1 cellular context compared by ENCODE assay signal in the genomic region with DNA sequence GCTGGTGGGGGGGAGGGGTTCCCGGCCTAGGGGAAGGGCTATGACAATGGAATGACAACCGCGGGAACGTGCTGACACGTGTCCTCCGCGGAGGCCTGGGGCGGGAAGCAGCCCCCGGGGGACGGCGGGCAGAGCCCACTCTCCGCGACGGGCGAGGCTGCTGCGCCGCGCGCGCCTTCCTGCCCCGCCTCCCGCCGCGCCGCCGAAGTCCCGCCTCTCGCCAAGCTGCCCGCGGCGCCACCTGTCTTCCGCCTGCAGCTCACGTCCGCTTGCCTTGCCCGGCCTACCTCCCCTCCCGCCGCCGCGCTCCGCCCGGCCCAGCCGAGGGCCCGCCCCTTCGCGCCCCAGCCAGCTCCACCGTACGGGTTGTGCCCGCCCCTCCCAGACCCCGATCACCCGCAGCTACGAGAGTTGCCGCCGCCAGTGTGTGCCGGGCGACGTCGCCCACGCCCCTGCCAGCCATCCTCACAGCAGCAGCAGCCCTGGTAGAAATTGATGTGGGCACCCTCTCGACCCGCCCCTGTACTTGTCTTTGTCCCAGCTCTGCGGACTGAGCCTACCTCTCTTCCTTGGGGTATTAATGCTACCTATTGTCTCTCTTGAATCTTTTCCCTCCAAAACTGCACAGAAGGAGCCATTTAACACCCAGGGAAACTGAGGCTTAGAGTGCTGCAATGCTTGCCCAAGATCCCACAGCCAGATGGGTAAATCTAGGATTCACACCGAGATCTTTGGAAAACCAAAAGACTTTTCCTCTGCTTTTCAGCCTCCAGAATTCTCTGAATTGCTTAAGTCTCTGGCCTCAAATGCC.
TF ChIP-seq lines count a peak whose summit lies in the region.

A gene with protein sequence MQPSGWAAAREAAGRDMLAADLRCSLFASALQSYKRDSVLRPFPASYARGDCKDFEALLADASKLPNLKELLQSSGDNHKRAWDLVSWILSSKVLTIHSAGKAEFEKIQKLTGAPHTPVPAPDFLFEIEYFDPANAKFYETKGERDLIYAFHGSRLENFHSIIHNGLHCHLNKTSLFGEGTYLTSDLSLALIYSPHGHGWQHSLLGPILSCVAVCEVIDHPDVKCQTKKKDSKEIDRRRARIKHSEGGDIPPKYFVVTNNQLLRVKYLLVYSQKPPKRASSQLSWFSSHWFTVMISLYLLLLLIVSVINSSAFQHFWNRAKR (minus strand): TSS at position 180 of the 811 bp plus-strand sequence. CDS start 457 bp downstream, outside the sequence.

TF ChIP-seq in HepG2, 621 proteins besides CTCF, POLR2A, EP300 and RAD21 (continued from another document and continues in another):
- no peak for TF ChIP-seq ZNF512B (CRISPR knock-in tag; IDR thresholded peaks at IDR 0.05; ENCODE audit: borderline replicate concordance)
- no peak; the same call in 1 of the 2 replicates for TF ChIP-seq BORCS8-MEF2B (CRISPR knock-in tag; IDR thresholded peaks at IDR 0.05)
- TF ChIP-seq, protein P1, sequence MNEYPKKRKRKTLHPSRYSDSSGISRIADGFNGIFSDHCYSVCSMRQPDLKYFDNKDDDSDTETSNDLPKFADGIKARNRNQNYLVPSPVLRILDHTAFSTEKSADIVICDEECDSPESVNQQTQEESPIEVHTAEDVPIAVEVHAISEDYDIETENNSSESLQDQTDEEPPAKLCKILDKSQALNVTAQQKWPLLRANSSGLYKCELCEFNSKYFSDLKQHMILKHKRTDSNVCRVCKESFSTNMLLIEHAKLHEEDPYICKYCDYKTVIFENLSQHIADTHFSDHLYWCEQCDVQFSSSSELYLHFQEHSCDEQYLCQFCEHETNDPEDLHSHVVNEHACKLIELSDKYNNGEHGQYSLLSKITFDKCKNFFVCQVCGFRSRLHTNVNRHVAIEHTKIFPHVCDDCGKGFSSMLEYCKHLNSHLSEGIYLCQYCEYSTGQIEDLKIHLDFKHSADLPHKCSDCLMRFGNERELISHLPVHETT (CRISPR knock-in tag; conservative IDR thresholded peaks at IDR 0.05) = no peak; the same call in 1 of the 2 replicates
- TF ChIP-seq HMGXB3 (CRISPR knock-in tag; IDR thresholded peaks at IDR 0.05; ENCODE audit: borderline replicate concordance) = no peak
- no peak for TF ChIP-seq MED8 (CRISPR knock-in tag; IDR thresholded peaks at IDR 0.05; ENCODE audit: insufficient replicate concordance)
- TF ChIP-seq ZNF570 (CRISPR knock-in tag; IDR thresholded peaks at IDR 0.05; ENCODE audit: borderline replicate concordance) = no peak
- TF ChIP-seq LBX2 (CRISPR knock-in tag; IDR thresholded peaks at IDR 0.05; ENCODE audit: borderline replicate concordance) = 0 out of 2 replicates have a peak, but pooled peaks have one; percentile 32
- TF ChIP-seq MTF2 (CRISPR knock-in tag; IDR thresholded peaks at IDR 0.05; ENCODE audit: borderline replicate concordance) = no peak; the same call in 1 of the 2 replicates
- TF ChIP-seq ZNF224 (CRISPR knock-in tag; IDR thresholded peaks at IDR 0.05) = no peak
- TF ChIP-seq TAF15 (IDR thresholded peaks at IDR 0.05; ENCODE audit: low read depth, low read length, poor library complexity, severe bottlenecking) = no peak
- no peak for TF ChIP-seq ZNF773 (CRISPR knock-in tag; IDR thresholded peaks at IDR 0.05; ENCODE audit: borderline replicate concordance)
- no peak for TF ChIP-seq HBP1 (CRISPR knock-in tag; IDR thresholded peaks at IDR 0.05; ENCODE audit: low read depth)
- peak; percentile 39; the same call in 1 of the 2 replicates for TF ChIP-seq ZFP82 (CRISPR knock-in tag; IDR thresholded peaks at IDR 0.05; ENCODE audit: borderline replicate concordance)
- TF ChIP-seq SOX6 (IDR thresholded peaks at IDR 0.05) = no peak
- TF ChIP-seq SOX6 (CRISPR knock-in tag; IDR thresholded peaks at IDR 0.05) = peak; percentile 39; the same call in 1 of the 2 replicates
- TF ChIP-seq SMARCC2 (IDR thresholded peaks at IDR 0.05) = no peak
- peak; percentile 54; the same call in 1 of the 2 replicates for TF ChIP-seq ARID4A (CRISPR knock-in tag; IDR thresholded peaks at IDR 0.05; ENCODE audit: borderline replicate concordance)
- no peak for TF ChIP-seq KIAA2018 (CRISPR knock-in tag; IDR thresholded peaks at IDR 0.05; ENCODE audit: borderline replicate concordance)
- TF ChIP-seq ATM (IDR thresholded peaks at IDR 0.05; ENCODE audit: borderline replicate concordance) = no peak
- peak; percentile 51 for TF ChIP-seq ZNF138 (CRISPR knock-in tag; IDR thresholded peaks at IDR 0.05; ENCODE audit: low read depth)
- TF ChIP-seq SCMH1 (CRISPR knock-in tag; IDR thresholded peaks at IDR 0.05; ENCODE audit: borderline replicate concordance) = no peak
